22 cellular contexts compared by ENCODE assay signal in the genomic region with DNA sequence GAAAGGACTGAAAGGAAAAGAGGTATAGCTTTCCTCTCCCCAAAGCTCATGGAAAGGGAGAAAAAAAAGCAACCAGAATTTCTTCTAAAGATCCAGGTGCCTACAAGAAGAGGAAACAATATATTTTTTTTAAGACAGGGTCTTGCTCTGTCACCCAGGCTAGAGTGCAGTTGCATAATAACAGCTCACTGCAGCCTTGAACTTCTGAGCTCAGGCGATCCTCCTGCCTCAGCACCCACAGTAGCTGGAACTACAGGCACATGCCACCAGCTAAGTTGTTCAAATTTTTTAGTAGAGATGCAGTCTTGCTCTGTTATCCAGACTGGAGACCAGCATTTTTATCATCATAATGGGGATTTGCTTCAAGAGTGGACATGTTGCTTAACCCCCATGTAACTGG. TPM values are rescaled to one million over a fixed set of nuclear protein-coding genes. Genes with fewer than 3 reads are reported as not detected.
DNase-seq lines count a peak whose midpoint lies in the region; ATAC-seq and TF ChIP-seq lines count a peak whose summit lies in the region.
"Had no signal": no experiment of that assay in that cellular context is flagged by ENCODE, and none has a peak within 500 bp of the region (broad histone marks: within the 10 kb centered on the region; RNA-seq: fewer than 3 reads in every experiment).

No MANE protein-coding gene starts in this region.

- TF ChIP-seq CTCF in heart right ventricle (IDR thresholded peaks at IDR 0.05) (no peak), heart left ventricle (IDR thresholded peaks at IDR 0.05) (no peak), MCF 10A (IDR thresholded peaks at IDR 0.05; ENCODE audit: unreplicated experiment) (no peak)

- H3K27me3 ChIP-seq in heart right ventricle (no peaks in the 10 kb centered on the region), heart left ventricle (no peaks in the 10 kb centered on the region)
- H3K27me3 ChIP-seq: BLaER1, MG63 had no signal

- 88 to 94% methylated on average over 1 of the region's 1 CpG for WGBS in heart right ventricle, 2 donors
- WGBS in heart left ventricle, 4 donors, result 88 to 96% (median 90%) methylated on average over 1 of the region's 1 CpG

- peak overlapping the region; percentile 75 for H3K4me3 Mint-ChIP-seq in MCF 10A (ENCODE audit: unreplicated experiment)

- intact Hi-C loops in heart right ventricle (cut with DNase I) (no loop called here), heart left ventricle (cut with DNase I) (no loop called here), MCF 10A (cut with micrococcal nuclease) (no loop called here)

- H3K4me3 ChIP-seq in heart right ventricle, result peak overlapping the region in 6 of 10 donors; percentile 4 to 51 (median 37)
- H3K4me3 ChIP-seq in heart left ventricle, result peak overlapping the region in 6 of 12 donors; percentile 11 to 58 (median 48)
- H3K4me3 ChIP-seq: BLaER1, MG63 had no signal

- no peak for TF ChIP-seq POLR2A in heart left ventricle (IDR thresholded peaks at IDR 0.05)

- POLR2A ChIA-PET in MCF 10A (lab: Yijun Ruan, JAX), result interaction anchor here (0.7 to 1.0 kb wide), 2 partner anchors 99 to 160 kb away, joined by 3 read pairs; no protein-coding TSS in a partner anchor

- no peaks in the 10 kb centered on the region for H3K9me3 ChIP-seq in heart right ventricle
- H3K9me3 ChIP-seq in heart left ventricle, result no peaks in the 10 kb centered on the region
- H3K9me3 ChIP-seq: BLaER1, MG63 had no signal

- no peaks in the 10 kb centered on the region for H3K27me3 Mint-ChIP-seq in MCF 10A (ENCODE audit: insufficient read depth, unreplicated experiment)

- DNase-seq in SIG-M5 treated with dmso at 0.1 percent for 504 hours (lab: John Stamatoyannopoulos, UW; ENCODE audit: unreplicated experiment), result peak; percentile 13
- DNase-seq in SIG-M5 (lab: John Stamatoyannopoulos, UW), result no peak
- no peak for DNase-seq in heart right ventricle
- no peak for DNase-seq in heart left ventricle
- peak; percentile 58 for DNase-seq in MV-4-11 (lab: John Stamatoyannopoulos, UW)
- DNase-seq in MCF 10A (ENCODE audit: unreplicated experiment), result no peak
- no peak for DNase-seq in NAMALWA (ENCODE audit: low spot score)
- DNase-seq: CD8-positive, alpha-beta memory T cell; DMS79; H7; MG63; NCI-H1417 treated with DMSO at 0.1 percent for 48 hours; NCI-H1930; NCI-H2171; NCI-H446; NCI-H69; NK-92 treated with Interleukin-12 subunit alpha and Interleukin-12 subunit beta, amount 100 ng/mL, for 24 hours; PC-3 had no signal

- peaks cover 25% of the 10 kb centered on the region for H3K4me1 Mint-ChIP-seq in MCF 10A (ENCODE audit: insufficient read depth, unreplicated experiment)

- H3K36me3 Mint-ChIP-seq in MCF 10A (ENCODE audit: insufficient read depth, unreplicated experiment), result peaks cover 21% of the 10 kb centered on the region
- H3K36me3 Mint-ChIP-seq: CD8-positive, alpha-beta memory T cell had no signal

- no peaks in the 10 kb centered on the region for H3K9me3 Mint-ChIP-seq in MCF 10A (ENCODE audit: unreplicated experiment)
- H3K9me3 Mint-ChIP-seq: CD8-positive, alpha-beta memory T cell had no signal

- CTCF ChIA-PET in MCF 10A (lab: Yijun Ruan, JAX), result interaction anchor here (0.7 to 4.6 kb wide), 3 partner anchors 15 to 99 kb away, joined by 3 to 34 read pairs (median 18); no protein-coding TSS in a partner anchor

- H3K36me3 ChIP-seq in heart right ventricle (no peaks in the 10 kb centered on the region), heart left ventricle (peaks cover 0 to 8% (median 0%) of the 10 kb centered on the region in 9 donors)
- H3K36me3 ChIP-seq: BLaER1, MG63 had no signal

- H3K27ac ChIP-seq in heart right ventricle (no peak overlapping the region), heart left ventricle (no peak overlapping the region)
- H3K27ac ChIP-seq: BLaER1, KMS-11, RWPE1 had no signal

- H3K27ac Mint-ChIP-seq in MCF 10A (ENCODE audit: low read depth, unreplicated experiment), result no peak overlapping the region
- H3K27ac Mint-ChIP-seq: CD8-positive, alpha-beta memory T cell had no signal

- ATAC-seq in heart right ventricle (no peak), heart left ventricle (no peak), GM21515 (IDR thresholded peaks at IDR 0.05; ENCODE audit: unreplicated experiment) (no peak)
- ATAC-seq: PC-3 had no signal

- no TSS peak for BruUV-seq in MCF 10A (replicated peaks; lab: Mats Ljungman, UMichigan)

- peaks cover 0 to 28% (median 5%) of the 10 kb centered on the region in 9 donors for H3K4me1 ChIP-seq in heart right ventricle
- H3K4me1 ChIP-seq in heart left ventricle, result peaks cover 0 to 27% (median 5%) of the 10 kb centered on the region in 12 donors
- H3K4me1 ChIP-seq: BLaER1 had no signal

RNA-seq across cellular contexts. Expression of gene BBS12, which starts 30.5 kb away (rescaled TPM):
- total RNA-seq in heart right ventricle, result 10 to 100 TPM in 1 of 10 donors, 1 to 10 TPM in 9; 3.3 to 13.3 (median 5.2) TPM
- 1 to 10 TPM; 1.1 to 3.9 TPM for polyA plus RNA-seq in heart right ventricle
- 10 to 100 TPM in 2 of 9 donors, 1 to 10 TPM in 7; 3.4 to 11.9 (median 6.8) TPM for total RNA-seq in heart left ventricle
- 1 to 10 TPM; 1.1 to 8.7 TPM for polyA plus RNA-seq in heart left ventricle
- 4.7 and 8.3 TPM in 2 replicates for total RNA-seq in MCF 10A (2022)

Comparison
In these comparisons a context has a peak if more than half of its experiments do, and no peak if none do; other contexts are left out.
1. DNase-seq: peak in SIG-M5 treated with dmso at 0.1 percent for 504 hours (single experiment) and MV-4-11 (single experiment); none in SIG-M5 (single experiment), heart right ventricle (0 of 2), heart left ventricle (0 of 5), MCF 10A (single experiment) and NAMALWA (single experiment).